18 cellular contexts compared by ENCODE assay signal in the genomic region with DNA sequence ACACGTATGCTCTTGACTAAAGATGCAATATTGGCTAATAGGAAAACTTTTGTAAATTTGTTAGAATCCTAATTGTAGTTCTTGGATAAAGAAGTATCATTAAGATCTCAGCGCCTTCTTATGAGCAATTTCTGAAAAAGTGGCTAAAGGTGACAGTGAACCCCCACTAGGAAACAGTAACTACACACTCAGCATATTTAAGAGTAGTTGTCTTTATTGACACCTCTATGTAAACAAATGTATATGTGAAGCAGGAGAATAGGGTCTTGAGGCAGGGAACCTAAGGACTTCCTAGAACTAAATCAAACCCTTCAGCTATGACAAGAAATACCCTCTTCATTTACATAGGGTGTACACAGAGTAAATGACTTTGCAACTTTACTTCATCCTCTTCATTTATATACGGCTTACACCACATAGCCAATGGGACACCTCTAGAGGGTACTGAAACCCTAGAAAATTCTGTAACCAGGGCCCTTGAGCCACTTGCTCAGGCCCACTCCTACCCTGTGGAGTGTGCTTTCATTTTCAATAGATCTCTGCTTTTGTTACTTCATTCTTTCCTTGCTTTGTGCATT. TPM values are rescaled to one million over a fixed set of nuclear protein-coding genes. Genes with fewer than 3 reads are reported as not detected.
DNase-seq lines count a peak whose midpoint lies in the region; ATAC-seq and TF ChIP-seq lines count a peak whose summit lies in the region.
"Had no signal": no experiment of that assay in that cellular context is flagged by ENCODE, and none has a peak within 500 bp of the region (broad histone marks: within the 10 kb centered on the region; RNA-seq: fewer than 3 reads in every experiment).

No MANE protein-coding gene starts in this region.

- intact Hi-C loops in activated B cell treated with CpG ODN at 0.5 μM for 24 hours (cut with micrococcal nuclease), result no loop called here
- intact Hi-C loops in activated CD4-positive, alpha-beta T cell treated with anti-CD3 and anti-CD28 coated beads, Interleukin-2, amount 10 ng/mL, durations not matched to agents 24 days and 14 days (cut with micrococcal nuclease), result no loop called here

- H3K27ac Mint-ChIP-seq in activated B cell treated with CpG ODN at 0.5 μM for 24 hours, result peak overlapping the region; percentile 6
- no peak overlapping the region for H3K27ac Mint-ChIP-seq in activated CD4-positive, alpha-beta T cell treated with anti-CD3 and anti-CD28 coated beads, Interleukin-2, amount 10 ng/mL, durations not matched to agents 24 days and 14 days
- H3K27ac Mint-ChIP-seq: CD4-positive, CD25-positive, alpha-beta regulatory T cell had no signal

- peak overlapping the region; percentile 45 for H3K4me3 Mint-ChIP-seq in activated B cell treated with CpG ODN at 0.5 μM for 24 hours
- no peak overlapping the region for H3K4me3 Mint-ChIP-seq in activated CD4-positive, alpha-beta T cell treated with anti-CD3 and anti-CD28 coated beads, Interleukin-2, amount 10 ng/mL, durations not matched to agents 24 days and 14 days

- TF ChIP-seq CTCF in activated B cell treated with CpG ODN at 0.5 μM for 24 hours (IDR thresholded peaks at IDR 0.05), result no peak

- H3K4me1 Mint-ChIP-seq in activated B cell treated with CpG ODN at 0.5 μM for 24 hours, result peaks cover 30% of the 10 kb centered on the region
- peaks cover 24% of the 10 kb centered on the region for H3K4me1 Mint-ChIP-seq in activated CD4-positive, alpha-beta T cell treated with anti-CD3 and anti-CD28 coated beads, Interleukin-2, amount 10 ng/mL, durations not matched to agents 24 days and 14 days

- ATAC-seq in GM18861 (IDR thresholded peaks at IDR 0.05; ENCODE audit: unreplicated experiment) (peak; percentile 26), GM21390 (IDR thresholded peaks at IDR 0.05; ENCODE audit: unreplicated experiment) (peak; percentile 24), HG03097 (IDR thresholded peaks at IDR 0.05; ENCODE audit: low FRiP score, unreplicated experiment) (peak; percentile 22), activated B cell treated with CpG ODN at 0.5 μM for 24 hours (ENCODE audit: low read depth) (no peak)
- no peak for ATAC-seq in stimulated activated naive CD8-positive, alpha-beta T cell treated with anti-CD3 and anti-CD28 coated beads, Interleukin-15, Interleukin-2, amounts not matched to agents 100 U/mL and 50 U/mL, for 24 hours
- ATAC-seq: pancreas had no signal

- CTCF ChIA-PET in activated B cell treated with CpG ODN at 0.5 μM for 24 hours (lab: Charles Lee), result no interaction called here

- no peaks in the 10 kb centered on the region for H3K9me3 Mint-ChIP-seq in activated B cell treated with CpG ODN at 0.5 μM for 24 hours
- H3K9me3 Mint-ChIP-seq in activated CD4-positive, alpha-beta T cell treated with anti-CD3 and anti-CD28 coated beads, Interleukin-2, amount 10 ng/mL, durations not matched to agents 24 days and 14 days, result no peaks in the 10 kb centered on the region
- H3K9me3 Mint-ChIP-seq: CD4-positive, CD25-positive, alpha-beta regulatory T cell had no signal

- no peaks in the 10 kb centered on the region for H3K27me3 Mint-ChIP-seq in activated B cell treated with CpG ODN at 0.5 μM for 24 hours
- no peaks in the 10 kb centered on the region for H3K27me3 Mint-ChIP-seq in activated CD4-positive, alpha-beta T cell treated with anti-CD3 and anti-CD28 coated beads, Interleukin-2, amount 10 ng/mL, durations not matched to agents 24 days and 14 days
- H3K27me3 Mint-ChIP-seq: CD4-positive, CD25-positive, alpha-beta regulatory T cell had no signal

- DNase-seq in activated B cell treated with CpG ODN at 0.5 μM for 24 hours, result no peak
- DNase-seq in stimulated activated naive CD8-positive, alpha-beta T cell treated with anti-CD3 and anti-CD28 coated beads, Interleukin-15, Interleukin-2, amounts not matched to agents 100 U/mL and 50 U/mL, for 24 hours, result no peak
- DNase-seq in activated CD4-positive, alpha-beta T cell treated with anti-CD3 and anti-CD28 coated beads, Interleukin-2, amount 10 ng/mL, durations not matched to agents 24 days and 14 days, result no peak
- DNase-seq in effector CD4-positive, alpha-beta T cell, result no peak
- no peak for DNase-seq in midbrain (lab: John Stamatoyannopoulos, UW)
- DNase-seq: activated CD4-positive, alpha-beta T cell treated with anti-CD3 and anti-CD28 coated beads, Interleukin-2, amount 50 U/mL, for 1 hour; activated gamma-delta T cell; CD4-positive, CD25-positive, alpha-beta regulatory T cell; NCI-H1436; NK-92 treated with Interleukin-12 subunit alpha and Interleukin-12 subunit beta, amount 100 ng/mL, for 24 hours; pancreas; T-helper 1 cell had no signal

- peaks cover 42% of the 10 kb centered on the region for H3K36me3 Mint-ChIP-seq in activated B cell treated with CpG ODN at 0.5 μM for 24 hours (ENCODE audit: low read depth)
- peaks cover 17% of the 10 kb centered on the region for H3K36me3 Mint-ChIP-seq in activated CD4-positive, alpha-beta T cell treated with anti-CD3 and anti-CD28 coated beads, Interleukin-2, amount 10 ng/mL, durations not matched to agents 24 days and 14 days (ENCODE audit: low read depth)

- POLR2A ChIA-PET in activated B cell treated with CpG ODN at 0.5 μM for 24 hours (lab: Charles Lee), result interaction anchor here (7.0 kb wide), 1 partner anchor 13 kb away, joined by 83 read pairs; a partner anchor contains a TSS

RNA-seq across cellular contexts. Expression of a gene that starts 2.8 kb away (rescaled TPM):
- total RNA-seq in activated B cell treated with CpG ODN at 0.5 μM for 24 hours, result 21.9 and 22.7 TPM in 2 replicates
- total RNA-seq in activated CD4-positive, alpha-beta T cell treated with anti-CD3 and anti-CD28 coated beads, Interleukin-2, amount 10 ng/mL, durations not matched to agents 24 days and 14 days, result 9.4 and 10.8 TPM in 2 replicates

RNA-seq across cellular contexts. Expression of a gene that starts 13.7 kb away (rescaled TPM):
- 15.3 and 17.4 TPM in 2 replicates for total RNA-seq in activated B cell treated with CpG ODN at 0.5 μM for 24 hours
- total RNA-seq in activated CD4-positive, alpha-beta T cell treated with anti-CD3 and anti-CD28 coated beads, Interleukin-2, amount 10 ng/mL, durations not matched to agents 24 days and 14 days, result 0.19 and 0.66 TPM in 2 replicates

RNA-seq across cellular contexts. Expression of a gene that starts 56.0 kb away (rescaled TPM):
- total RNA-seq in activated B cell treated with CpG ODN at 0.5 μM for 24 hours, result not detected in 2 replicates
- not detected in 2 replicates for total RNA-seq in activated CD4-positive, alpha-beta T cell treated with anti-CD3 and anti-CD28 coated beads, Interleukin-2, amount 10 ng/mL, durations not matched to agents 24 days and 14 days
- total RNA-seq: cardiac septum; CD4-positive, CD25-positive, alpha-beta regulatory T cell; H4; mesenteric fat pad; pancreas had no signal

Comparison
In these comparisons a context has a peak if more than half of its experiments do, and no peak if none do; other contexts are left out.
1. ATAC-seq: peak in GM18861 (single experiment), GM21390 (single experiment) and HG03097 (single experiment); none in activated B cell treated with CpG ODN at 0.5 μM for 24 hours (single experiment) and stimulated activated naive CD8-positive, alpha-beta T cell treated with anti-CD3 and anti-CD28 coated beads, Interleukin-15, Interleukin-2, amounts not matched to agents 100 U/mL and 50 U/mL, for 24 hours (single experiment).